Comparison of ENCODE assay signal across 21 cellular contexts in the genomic region with DNA sequence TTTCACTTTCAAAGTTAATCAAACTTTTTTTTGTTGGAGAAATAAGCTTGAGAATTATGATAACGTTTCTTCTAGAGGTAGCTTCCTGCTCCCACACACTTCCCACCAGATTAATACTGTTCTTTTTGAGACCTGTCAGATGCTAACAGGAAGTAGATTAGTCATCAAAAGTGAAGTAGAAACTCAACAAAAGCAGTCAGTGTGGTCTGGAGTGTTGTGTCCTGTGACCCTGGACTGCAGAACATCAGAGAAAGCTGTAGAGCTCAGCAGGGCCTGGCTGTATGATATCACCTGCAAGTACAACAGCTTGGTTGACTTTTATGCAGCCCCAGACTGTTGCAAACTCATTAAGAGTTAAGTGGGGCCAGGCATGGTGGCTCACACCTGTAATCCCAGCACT.
DNase-seq lines count a peak whose midpoint lies in the region; ATAC-seq, FAIRE-seq and TF ChIP-seq lines count a peak whose summit lies in the region.
"Had no signal": no experiment of that assay in that cellular context is flagged by ENCODE, and none has a peak within 500 bp of the region (broad histone marks: within the 10 kb centered on the region; RNA-seq: fewer than 3 reads in every experiment).

No MANE protein-coding gene starts in this region.

- no peak overlapping the region for H3K4me2 ChIP-seq in HepG2 (ENCODE audit: low read depth, low read length)

- H3K4me1 ChIP-seq in HepG2 (ENCODE audit: insufficient read depth, low read length) (no peaks in the 10 kb centered on the region), right lobe of liver (no peaks in the 10 kb centered on the region), foreskin keratinocyte (no peaks in the 10 kb centered on the region), right cardiac atrium (ENCODE audit: control insufficient read depth, insufficient read depth, low read length) (no peaks in the 10 kb centered on the region)

- 0% methylated on average over 1 of the region's 1 CpG for WGBS in HepG2 (ENCODE audit: low lambda C conversion rate)
- WGBS in right lobe of liver (ENCODE audit: insufficient coverage, low coverage, low lambda C conversion rate, missing lambda C conversion rate), result 31% methylated on average over 1 of the region's 1 CpG
- 29% methylated on average over 1 of the region's 1 CpG for WGBS in right cardiac atrium

- H3K27ac ChIP-seq in HepG2 (ENCODE audit: extremely low read length, insufficient read depth, low read length), result no peak overlapping the region
- no peak overlapping the region for H3K27ac ChIP-seq in right lobe of liver
- no peak overlapping the region for H3K27ac ChIP-seq in foreskin keratinocyte
- no peak overlapping the region for H3K27ac ChIP-seq in right cardiac atrium (ENCODE audit: low read length)

- TF ChIP-seq EP300 in HepG2 (IDR thresholded peaks at IDR 0.05; ENCODE audit: low read depth in 2 of 2, low read length in 2 of 2), result no peak
- TF ChIP-seq EP300 in HepG2 (CRISPR knock-in tag; IDR thresholded peaks at IDR 0.05; ENCODE audit: borderline replicate concordance), result no peak

- POLR2A ChIA-PET in HepG2 (lab: Yijun Ruan, JAX), result no interaction called here

- DNase-seq in HepG2 (ENCODE audit: low spot score), result peak; percentile 3
- no peak for DNase-seq in right lobe of liver
- DNase-seq in SK-MEL-5 (ENCODE audit: low read depth, low spot score), result peak; percentile 64
- no peak for DNase-seq in foreskin keratinocyte
- DNase-seq in Right ventricle myocardium inferior (ENCODE audit: missing footprints), result no peak
- DNase-seq in right cardiac atrium, result no peak
- no peak for DNase-seq in cerebellar nuclear complex (lab: John Stamatoyannopoulos, UW)
- DNase-seq: 8988T; effector memory CD4-positive, alpha-beta T cell; EL; NCI-H1694; NCI-H526; nephron progenitor cell; stimulated activated CD4-positive, alpha-beta T cell treated with anti-CD3 and anti-CD28 coated beads, Interleukin-4, amount 100 ng/mL, for 24 hours; T-helper 1 cell; trophoblast cell had no signal

- H3K36me3 ChIP-seq in HepG2 (replicated peaks in 1 of 2; ENCODE audit: control insufficient read depth in 1 of 2, insufficient read depth in 2 of 2, low read length in 2 of 2) (no peaks in the 10 kb centered on the region), right lobe of liver (no peaks in the 10 kb centered on the region)

- no peaks in the 10 kb centered on the region for H3K27me3 ChIP-seq in HepG2 (ENCODE audit: control insufficient read depth in 1 of 2, insufficient read depth in 2 of 2, low read length in 2 of 2)
- H3K27me3 ChIP-seq in right lobe of liver, result no peaks in the 10 kb centered on the region
- H3K27me3 ChIP-seq in foreskin keratinocyte, result no peaks in the 10 kb centered on the region
- no peaks in the 10 kb centered on the region for H3K27me3 ChIP-seq in right cardiac atrium (ENCODE audit: control insufficient read depth, insufficient read depth)

- TF ChIP-seq POLR2A in HepG2 (IDR thresholded peaks at IDR 0.05; ENCODE audit: insufficient read depth in 1 of 2, low read depth in 2 of 2, low read length in 2 of 2) (no peak), right lobe of liver (IDR thresholded peaks at IDR 0.05) (no peak)

- H3K9me3 ChIP-seq in HepG2 (ENCODE audit: low read length) (no peaks in the 10 kb centered on the region), right lobe of liver (no peaks in the 10 kb centered on the region), right cardiac atrium (ENCODE audit: control insufficient read depth, low read length) (no peaks in the 10 kb centered on the region)

- no peak for ATAC-seq in HepG2
- ATAC-seq in right lobe of liver, result no peak
- peak; percentile 78 for ATAC-seq in HG03066 (IDR thresholded peaks at IDR 0.05; ENCODE audit: low read depth, unreplicated experiment)
- ATAC-seq in foreskin keratinocyte, result no peak
- no peak for ATAC-seq in Right ventricle myocardium inferior
- ATAC-seq in right cardiac atrium, result no peak
- ATAC-seq: sciatic nerve had no signal

- H4K20me1 ChIP-seq in HepG2 (ENCODE audit: insufficient read depth, low read length), result no peaks in the 10 kb centered on the region

- H3K4me3 ChIP-seq in HepG2 (replicated peaks in 1 of 3; ENCODE audit: insufficient read depth in 1 of 3, low read depth in 2 of 3, low read length in 3 of 3) (no peak overlapping the region), right lobe of liver (no peak overlapping the region), right cardiac atrium (ENCODE audit: low read length) (no peak overlapping the region)
- H3K4me3 ChIP-seq: lung had no signal

- TF ChIP-seq CTCF in HepG2 (CRISPR knock-in tag; IDR thresholded peaks at IDR 0.05) (no peak), right lobe of liver (IDR thresholded peaks at IDR 0.05) (no peak), foreskin keratinocyte (conservative IDR thresholded peaks at IDR 0.05) (no peak)

- no peak for FAIRE-seq in HepG2 (lab: Jason Lieb, UNC)
- FAIRE-seq: bronchial epithelial cell, GM18507 had no signal

- CTCF ChIA-PET in HepG2 (lab: Yijun Ruan, JAX; ENCODE audit: low intra/inter-chr PET ratio, low total read pairs), result no interaction called here

- in situ Hi-C loops in HepG2 (cut with HindIII; ENCODE audit: extremely low pct_ligation_motif_present, low pct_unique_long_range_greater_than_20kb), result no loop called here
- in situ Hi-C loops in SK-MEL-5 (cut with HindIII; ENCODE audit: low pct_unique_long_range_greater_than_20kb, low sequenced_read_pairs), result no loop called here

- BruUV-seq in HepG2 (replicated peaks; lab: Mats Ljungman, UMichigan), result no TSS peak

- intact Hi-C loops in HepG2 (cut with micrococcal nuclease; ENCODE audit: unreplicated experiment) (no loop called here), right lobe of liver (cut with DNase I) (no loop called here), Right ventricle myocardium inferior (cut with DNase I) (no loop called here), right cardiac atrium (cut with DNase I) (no loop called here)

- no peak overlapping the region for H3K9ac ChIP-seq in HepG2 (ENCODE audit: insufficient read depth, low read depth, low read length)

- no peak for TF ChIP-seq RAD21 in HepG2 (CRISPR knock-in tag; IDR thresholded peaks at IDR 0.05)

- no peaks in the 10 kb centered on the region for H3K79me2 ChIP-seq in HepG2 (ENCODE audit: insufficient read depth, low read length)

- no peak overlapping the region for H2AFZ ChIP-seq in HepG2 (ENCODE audit: low read length)

TF ChIP-seq in HepG2, 621 proteins besides CTCF, POLR2A, EP300 and RAD21:
- TF ChIP-seq, protein P1, sequence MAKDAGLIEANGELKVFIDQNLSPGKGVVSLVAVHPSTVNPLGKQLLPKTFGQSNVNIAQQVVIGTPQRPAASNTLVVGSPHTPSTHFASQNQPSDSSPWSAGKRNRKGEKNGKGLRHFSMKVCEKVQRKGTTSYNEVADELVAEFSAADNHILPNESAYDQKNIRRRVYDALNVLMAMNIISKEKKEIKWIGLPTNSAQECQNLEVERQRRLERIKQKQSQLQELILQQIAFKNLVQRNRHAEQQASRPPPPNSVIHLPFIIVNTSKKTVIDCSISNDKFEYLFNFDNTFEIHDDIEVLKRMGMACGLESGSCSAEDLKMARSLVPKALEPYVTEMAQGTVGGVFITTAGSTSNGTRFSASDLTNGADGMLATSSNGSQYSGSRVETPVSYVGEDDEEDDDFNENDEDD (CRISPR knock-in tag; IDR thresholded peaks at IDR 0.05; ENCODE audit: borderline replicate concordance), result no peak
- no peak for TF ChIP-seq ZBTB3 (CRISPR knock-in tag; IDR thresholded peaks at IDR 0.05; ENCODE audit: borderline replicate concordance, low read depth)
- TF ChIP-seq CHD4 (IDR thresholded peaks at IDR 0.05; ENCODE audit: borderline replicate concordance, low read length), result no peak
TF ChIP-seq in HepG2: peak in this region for 0.

Comparison
In these comparisons a context has a peak if more than half of its experiments do, and no peak if none do; other contexts are left out.
1. DNase-seq: peak in HepG2 (single experiment) and SK-MEL-5 (single experiment); none in right lobe of liver (0 of 3), foreskin keratinocyte (0 of 2), Right ventricle myocardium inferior (single experiment), right cardiac atrium (0 of 3) and cerebellar nuclear complex (0 of 2).